Comparison of ENCODE assay signal across 16 cellular contexts in the genomic region with DNA sequence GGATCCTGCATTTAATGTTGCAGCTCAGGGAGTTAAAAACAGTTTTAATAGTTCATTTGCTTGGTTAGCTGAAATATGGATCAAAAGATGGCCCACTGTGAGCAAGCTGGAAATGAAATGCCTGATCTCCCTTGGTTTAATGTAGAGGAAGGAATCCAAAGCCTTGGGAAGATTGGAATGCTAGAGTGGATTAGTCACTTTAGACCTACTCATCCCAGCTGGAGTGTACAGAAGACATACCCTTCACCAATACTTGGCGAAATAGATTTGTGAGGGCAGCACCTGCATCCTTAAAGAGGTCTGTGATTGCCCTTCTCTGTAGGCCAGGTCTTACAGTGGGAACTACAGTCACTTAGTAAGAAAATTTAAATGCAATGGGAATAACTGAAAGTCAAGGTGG.
"Had no signal": no experiment of that assay in that cellular context is flagged by ENCODE, and none has a peak within 500 bp of the region (broad histone marks: within the 10 kb centered on the region; RNA-seq: fewer than 3 reads in every experiment).

No MANE protein-coding gene starts in this region.

- H3K4me1 ChIP-seq: gastroesophageal sphincter, left ventricle myocardium inferior, parathyroid adenoma, thyroid gland had no signal

- H3K4me3 ChIP-seq: gastroesophageal sphincter, hepatocyte, left ventricle myocardium inferior, thyroid gland had no signal

- H3K9me3 ChIP-seq: gastroesophageal sphincter, left ventricle myocardium inferior, thyroid gland had no signal

- H3K36me3 ChIP-seq: gastroesophageal sphincter, left ventricle myocardium inferior, thyroid gland had no signal

- H3K27ac ChIP-seq: gastroesophageal sphincter, hepatocyte, left ventricle myocardium inferior, parathyroid adenoma, thyroid gland had no signal

- ATAC-seq: gastroesophageal sphincter; naive thymus-derived CD8-positive, alpha-beta T cell; stimulated activated memory B cell treated with anti-CD40 and anti-IgM and Interleukin-4, amounts not matched to agents 10 μg/mL and 1 μg/mL and 100 μg/mL, for 72 hours had no signal

- H3K4me2 ChIP-seq: hepatocyte had no signal

- H3K27me3 ChIP-seq: gastroesophageal sphincter, hepatocyte, thyroid gland had no signal

- H2AFZ ChIP-seq: hepatocyte, parathyroid adenoma had no signal

- DNase-seq: activated CD4-positive, alpha-beta T cell treated with anti-CD3 and anti-CD28 coated beads for 1 hour; activated CD4-positive, alpha-beta T cell treated with anti-CD3 and anti-CD28 coated beads, Interleukin-2, amount 50 U/mL, for 4 hours; activated naive CD4-positive, alpha-beta T cell treated with Interleukin-2 at 50 U/mL for 16 hours; activated T-cell treated with anti-CD3 and anti-CD28 coated beads for 4 hours; anterior cingulate cortex; cerebellar nuclear complex; effector memory CD4-positive, alpha-beta T cell; kidney; left ventricle myocardium inferior; naive thymus-derived CD8-positive, alpha-beta T cell; stimulated activated CD4-positive, alpha-beta T cell treated with anti-CD3 and anti-CD28 coated beads, Interleukin-2, amount 100 ng/mL, for 48 hours; thyroid gland had no signal

- H3K9ac ChIP-seq: parathyroid adenoma had no signal

- FAIRE-seq: kidney had no signal
